1 cellular context compared by ENCODE assay signal in genomic region chr17:31148205-31148604, GRCh38.
TF ChIP-seq lines count a peak whose summit lies in the region.

No MANE protein-coding gene starts in this region.

TF ChIP-seq in IMR-90, 13 proteins besides CTCF, POLR2A, EP300 and RAD21:
- no peak for TF ChIP-seq RFX5 (IDR thresholded peaks at IDR 0.05; ENCODE audit: low read depth, low read length)
- TF ChIP-seq BHLHE40 (IDR thresholded peaks at IDR 0.05; ENCODE audit: low read depth, low read length) = no peak
- no peak for TF ChIP-seq MXI1 (IDR thresholded peaks at IDR 0.05; ENCODE audit: borderline replicate concordance, low read depth, low read length)
- TF ChIP-seq, protein P1, sequence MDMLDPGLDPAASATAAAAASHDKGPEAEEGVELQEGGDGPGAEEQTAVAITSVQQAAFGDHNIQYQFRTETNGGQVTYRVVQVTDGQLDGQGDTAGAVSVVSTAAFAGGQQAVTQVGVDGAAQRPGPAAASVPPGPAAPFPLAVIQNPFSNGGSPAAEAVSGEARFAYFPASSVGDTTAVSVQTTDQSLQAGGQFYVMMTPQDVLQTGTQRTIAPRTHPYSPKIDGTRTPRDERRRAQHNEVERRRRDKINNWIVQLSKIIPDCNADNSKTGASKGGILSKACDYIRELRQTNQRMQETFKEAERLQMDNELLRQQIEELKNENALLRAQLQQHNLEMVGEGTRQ (IDR thresholded peaks at IDR 0.05; ENCODE audit: low read depth, low read length) = no peak
